In the genomic region with DNA sequence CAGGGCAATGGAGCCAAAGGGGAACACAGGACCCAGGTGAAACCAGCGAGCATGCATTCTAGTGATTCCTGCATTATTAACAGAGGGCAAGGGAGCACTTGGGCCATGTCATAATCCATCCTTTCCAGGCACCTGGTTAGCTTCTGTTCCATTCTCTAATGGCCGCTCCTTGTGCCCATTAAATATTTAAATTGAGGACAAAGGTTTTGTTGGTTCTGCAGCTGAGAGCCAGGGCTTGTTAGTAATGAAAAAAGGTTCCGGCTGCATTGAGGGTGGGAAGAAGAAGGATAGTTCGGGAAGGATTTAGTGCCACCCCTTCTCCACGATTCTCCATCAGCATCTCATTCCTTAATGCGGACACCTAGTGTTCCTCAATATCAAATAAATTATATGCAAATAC, we compare ENCODE assay signal across 18 cellular contexts. TPM values are rescaled to one million over a fixed set of nuclear protein-coding genes. Genes with fewer than 3 reads are reported as not detected.
DNase-seq lines count a peak whose midpoint lies in the region; ATAC-seq, FAIRE-seq and TF ChIP-seq lines count a peak whose summit lies in the region.
"Had no signal": no experiment of that assay in that cellular context is flagged by ENCODE, and none has a peak within 500 bp of the region (broad histone marks: within the 10 kb centered on the region; RNA-seq: fewer than 3 reads in every experiment).

No MANE protein-coding gene starts in this region.

- WGBS in sigmoid colon, 2 donors, result 54 to 84% methylated on average over 6 of the region's 6 CpGs

- TF ChIP-seq EP300 in sigmoid colon (IDR thresholded peaks at IDR 0.05), result no peak

- DNase-seq in colonic mucosa (peak; percentile 14), left colon (no peak), sigmoid colon (no peak), uterus (no peak), dorsolateral prefrontal cortex (no peak), NCI-H1694 (lab: John Stamatoyannopoulos, UW) (no peak), GM12891 (ENCODE audit: insufficient read length, low spot score) (no peak), amniotic stem cell (lab: John Stamatoyannopoulos, UW) (no peak)
- DNase-seq: C1 segment of cervical spinal cord; Calu3; CD4-positive, alpha-beta memory T cell; COR-L47; DMS79 treated with DMSO at 0.1 percent for 48 hours; GF-D8; HCEC 1CT had no signal

- peak; percentile 66 for ATAC-seq in left colon

- intact Hi-C loops in colonic mucosa (cut with DNase I), result no loop called here
- intact Hi-C loops in left colon (cut with DNase I, micrococcal nuclease), result no loop called here
- intact Hi-C loops in sigmoid colon (cut with DNase I), result no loop called here
- intact Hi-C loops in uterus (cut with DNase I; ENCODE audit: low total_unique reads), result no loop called here
- intact Hi-C loops in dorsolateral prefrontal cortex (cut with DNase I), result no loop called here

- H3K36me3 ChIP-seq in colonic mucosa (no peaks in the 10 kb centered on the region), sigmoid colon (peaks cover 0 to 21% (median 6%) of the 10 kb centered on the region in 4 donors), uterus (no peaks in the 10 kb centered on the region)

- no peak overlapping the region for H3K4me3 ChIP-seq in colonic mucosa
- no peak overlapping the region for H3K4me3 ChIP-seq in sigmoid colon
- no peak overlapping the region for H3K4me3 ChIP-seq in uterus
- no peak overlapping the region for H3K4me3 ChIP-seq in dorsolateral prefrontal cortex

- no peak for FAIRE-seq in GM12891 (lab: Jason Lieb, UNC)
- FAIRE-seq: GM12892 had no signal

- TF ChIP-seq CTCF in colonic mucosa (IDR thresholded peaks at IDR 0.05) (no peak), sigmoid colon (IDR thresholded peaks at IDR 0.05) (no peak), uterus (IDR thresholded peaks at IDR 0.05) (no peak), dorsolateral prefrontal cortex (IDR thresholded peaks at IDR 0.05 in 54 of 56, conservative IDR thresholded peaks at IDR 0.05 in 2 of 56; ENCODE audit: low read depth in 1 of 56, partially characterized antibody in 56 of 56) (no peak)

- no peaks in the 10 kb centered on the region for H3K4me1 ChIP-seq in colonic mucosa
- H3K4me1 ChIP-seq in sigmoid colon, result peaks cover 0 to 31% (median 15%) of the 10 kb centered on the region in 4 donors
- H3K4me1 ChIP-seq in uterus, result peaks cover 0 to 3% of the 10 kb centered on the region in 2 donors

- H3K9ac ChIP-seq in colonic mucosa (ENCODE audit: low read depth in 2 of 2, low read length in 2 of 2), result no peak overlapping the region

- TF ChIP-seq POLR2A in sigmoid colon (IDR thresholded peaks at IDR 0.05), result no peak
- no peak for TF ChIP-seq POLR2A in uterus (IDR thresholded peaks at IDR 0.05)
- TF ChIP-seq POLR2A in GM12891 (IDR thresholded peaks at IDR 0.05; ENCODE audit: low read depth, low read length), result no peak

- H3K9me3 ChIP-seq in colonic mucosa (no peaks in the 10 kb centered on the region), sigmoid colon (no peaks in the 10 kb centered on the region), uterus (no peaks in the 10 kb centered on the region)

- H3K27me3 ChIP-seq in colonic mucosa (no peaks in the 10 kb centered on the region), sigmoid colon (no peaks in the 10 kb centered on the region), uterus (no peaks in the 10 kb centered on the region), dorsolateral prefrontal cortex (no peaks in the 10 kb centered on the region)

- H3K27ac ChIP-seq in colonic mucosa, result no peak overlapping the region
- H3K27ac ChIP-seq in sigmoid colon, result peak overlapping the region in 3 of 4 donors; percentile 51 to 82 (median 74)
- peak overlapping the region; percentile 40 to 63 for H3K27ac ChIP-seq in uterus
- no peak overlapping the region for H3K27ac ChIP-seq in dorsolateral prefrontal cortex

TF ChIP-seq in GM12891, 5 proteins besides CTCF, POLR2A, EP300 and RAD21:
- TF ChIP-seq SPI1 (IDR thresholded peaks at IDR 0.05; ENCODE audit: low read depth, low read length), result no peak
- no peak for TF ChIP-seq POLR2AphosphoS5 (IDR thresholded peaks at IDR 0.05; ENCODE audit: low read depth, low read length)
- TF ChIP-seq POU2F2 (IDR thresholded peaks at IDR 0.05; ENCODE audit: low read depth, low read length), result no peak
- TF ChIP-seq PAX5 (IDR thresholded peaks at IDR 0.05; ENCODE audit: insufficient read depth, low read length, severe bottlenecking), result no peak
- no peak for TF ChIP-seq TAF1 (IDR thresholded peaks at IDR 0.05; ENCODE audit: low read depth, low read length)

RNA-seq across cellular contexts. Expression of gene SOD3, which starts 13.6 kb away (rescaled TPM):
- total RNA-seq in colonic mucosa, result 10 to 100 TPM; 22.3 to 35.8 TPM
- total RNA-seq in left colon, result 10 to 100 TPM; 28.2 to 40.9 TPM
- 100 to 1,000 TPM in 2 of 4 donors, 10 to 100 TPM in 2; 45.3 to 164 (median 95.4) TPM for total RNA-seq in sigmoid colon
- 10 to 100 TPM in 1 of 3 donors, 1 to 10 TPM in 2; 3.2 to 28.9 (median 9.6) TPM for polyA plus RNA-seq in sigmoid colon
- total RNA-seq in uterus, result 10 to 100 TPM; 34.4 to 78.6 (median 68.0) TPM
- 10 to 100 TPM in 90 of 120 experiments, 1 to 10 TPM in 30; 4.9 to 47.8 (median 13.0) TPM for total RNA-seq in dorsolateral prefrontal cortex
- polyA plus RNA-seq in GM12891 (2012; ENCODE audit: low read depth, missing spikeins), result not detected
- total RNA-seq: A673; CD4-positive, alpha-beta memory T cell; G401 had no signal
- polyA plus RNA-seq: CD4-positive, alpha-beta memory T cell had no signal

Comparison
In these comparisons a context has a peak if more than half of its experiments do, and no peak if none do; other contexts are left out.
1. H3K27ac ChIP-seq: peak in sigmoid colon (3 of 4) and uterus (2 of 2); none in colonic mucosa (single experiment) and dorsolateral prefrontal cortex (0 of 59).